In the genomic region with DNA sequence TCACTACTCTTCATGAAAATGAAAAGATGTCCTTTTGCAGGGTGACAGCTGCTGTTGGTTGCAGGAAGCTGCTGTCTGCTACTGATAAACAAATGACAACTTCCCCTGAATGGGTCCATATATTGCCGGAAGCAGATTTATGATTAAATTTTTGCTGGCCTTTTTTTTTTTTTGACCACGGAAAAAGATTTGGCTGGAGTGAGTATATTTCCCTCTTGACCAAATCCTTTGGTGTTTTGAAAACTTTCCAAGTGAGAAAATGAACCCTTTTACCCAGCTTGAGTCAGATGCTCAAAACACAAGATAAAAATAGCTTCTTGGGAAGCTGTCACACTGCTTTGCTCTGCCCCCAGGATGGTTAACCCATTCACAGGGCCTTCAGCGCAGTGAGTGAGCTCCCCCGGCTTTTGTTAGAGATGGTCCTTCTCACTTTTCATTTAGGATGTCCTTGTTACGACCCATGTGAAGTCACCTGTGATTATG, we compare ENCODE assay signal across 11 cellular contexts.
DNase-seq lines count a peak whose midpoint lies in the region; ATAC-seq and TF ChIP-seq lines count a peak whose summit lies in the region.
"Had no signal": no experiment of that assay in that cellular context is flagged by ENCODE, and none has a peak within 500 bp of the region (broad histone marks: within the 10 kb centered on the region; RNA-seq: fewer than 3 reads in every experiment).

No MANE protein-coding gene starts in this region.

- no peak overlapping the region for H3K4me3 ChIP-seq in Peyer's patch
- H3K4me3 ChIP-seq in upper lobe of right lung = no peak overlapping the region
- H3K4me3 ChIP-seq: HAP-1 had no signal

- peak; percentile 6 for DNase-seq in NCI-H1092 (lab: John Stamatoyannopoulos, UW)
- DNase-seq in NCI-H1092 treated with DMSO at 0.1 percent for 48 hours (lab: John Stamatoyannopoulos, UW) = no peak
- DNase-seq in Peyer's patch = no peak
- DNase-seq in left cardiac atrium = no peak
- no peak for DNase-seq in upper lobe of right lung
- no peak for DNase-seq in GM20000 (ENCODE audit: low spot score)
- DNase-seq in iPS-NIHi11 (ENCODE audit: low spot score) = no peak
- no peak for DNase-seq in stimulated activated CD4-positive, alpha-beta T cell treated with anti-CD3 and anti-CD28 coated beads, Interleukin-4, amount 100 ng/mL, for 24 hours
- DNase-seq: activated naive CD8-positive, alpha-beta T cell treated with anti-CD3 and anti-CD28 coated beads for 36 hours; stimulated activated naive CD8-positive, alpha-beta T cell treated with anti-CD3 and anti-CD28 coated beads, Interleukin-15, amount 100 ng/mL, for 72 hours had no signal

- TF ChIP-seq POLR2A in Peyer's patch (IDR thresholded peaks at IDR 0.05) = no peak

- H3K4me1 ChIP-seq in Peyer's patch (peaks cover 0 to 9% (median 0%) of the 10 kb centered on the region in 4 donors), upper lobe of right lung (peaks cover 23% of the 10 kb centered on the region)

- H3K27me3 ChIP-seq in Peyer's patch = no peaks in the 10 kb centered on the region
- no peaks in the 10 kb centered on the region for H3K27me3 ChIP-seq in upper lobe of right lung

- peak overlapping the region in 3 of 4 donors; percentile 25 to 55 (median 29) for H3K27ac ChIP-seq in Peyer's patch
- H3K27ac ChIP-seq in upper lobe of right lung = peak overlapping the region; percentile 71

- H3K9me3 ChIP-seq in Peyer's patch = no peaks in the 10 kb centered on the region
- H3K9me3 ChIP-seq in upper lobe of right lung = no peaks in the 10 kb centered on the region
- H3K9me3 ChIP-seq: HAP-1 had no signal

- peak; percentile 47 to 61 for ATAC-seq in left cardiac atrium
- no peak for ATAC-seq in upper lobe of right lung
- ATAC-seq: stimulated activated naive CD8-positive, alpha-beta T cell treated with anti-CD3 and anti-CD28 coated beads, Interleukin-15, amount 100 ng/mL, for 72 hours had no signal

- intact Hi-C loops in left cardiac atrium (cut with DNase I) (loop anchor here (5.0 to 10.0 kb wide), 4 partner anchors 228 to 635 kb away; a partner anchor contains a TSS), upper lobe of right lung (cut with DNase I) (no loop called here)

- H3K36me3 ChIP-seq in Peyer's patch = no peaks in the 10 kb centered on the region
- no peaks in the 10 kb centered on the region for H3K36me3 ChIP-seq in upper lobe of right lung
- H3K36me3 ChIP-seq: HAP-1 had no signal

- TF ChIP-seq CTCF in Peyer's patch (IDR thresholded peaks at IDR 0.05) (no peak), upper lobe of right lung (IDR thresholded peaks at IDR 0.05) (no peak), GM20000 (IDR thresholded peaks at IDR 0.05; ENCODE audit: extremely low read depth, missing control alignments) (no peak)
